26 cellular contexts compared by ENCODE assay signal in genomic region chr19:41245779-41246297, GRCh38. TPM values are rescaled to one million over a fixed set of nuclear protein-coding genes. Genes with fewer than 3 reads are reported as not detected.
DNase-seq lines count a peak whose midpoint lies in the region; ATAC-seq, FAIRE-seq and TF ChIP-seq lines count a peak whose summit lies in the region.
"Had no signal": no experiment of that assay in that cellular context is flagged by ENCODE, and none has a peak within 500 bp of the region (broad histone marks: within the 10 kb centered on the region; RNA-seq: fewer than 3 reads in every experiment).

No MANE protein-coding gene starts in this region.

- BruUV-seq in HepG2 (replicated peaks; lab: Mats Ljungman, UMichigan) = no TSS peak
- BruUV-seq in endothelial cell of umbilical vein (replicated peaks; lab: Mats Ljungman, UMichigan) = no TSS peak

- DNase-seq in activated naive CD8-positive, alpha-beta T cell treated with anti-CD3 and anti-CD28 coated beads, Interleukin-2, amount 50 U/mL, for 24 hours = no peak
- DNase-seq in activated naive CD8-positive, alpha-beta T cell treated with anti-CD3 and anti-CD28 coated beads for 36 hours = no peak
- DNase-seq in HepG2 (ENCODE audit: low spot score) (no peak), right lobe of liver (no peak), HFFc6 (no peak), endothelial cell of umbilical vein (ENCODE audit: low read depth, low spot score) (no peak), HUDEP-2 (lab: John Stamatoyannopoulos, UW; ENCODE audit: unreplicated experiment in 76 of 76) (no peak), HK-2 (ENCODE audit: unreplicated experiment) (no peak)
- DNase-seq: ACHN; AML-193; BE2C; CD4-positive, alpha-beta T cell; CD8-positive, alpha-beta memory T cell; DMS53; DMS79 treated with DMSO at 0.1 percent for 48 hours; GF-D8; GOT3 had no signal

- H3K79me2 ChIP-seq in HepG2 (ENCODE audit: insufficient read depth, low read length) = no peaks in the 10 kb centered on the region
- peaks cover 11% of the 10 kb centered on the region for H3K79me2 ChIP-seq in endothelial cell of umbilical vein (ENCODE audit: control insufficient read depth, insufficient read depth, low read length)

- no peak for TF ChIP-seq RAD21 in HepG2 (CRISPR knock-in tag; IDR thresholded peaks at IDR 0.05)

- no peaks in the 10 kb centered on the region for H3K4me1 ChIP-seq in HepG2 (ENCODE audit: insufficient read depth, low read length)
- H3K4me1 ChIP-seq in right lobe of liver = no peaks in the 10 kb centered on the region
- H3K4me1 ChIP-seq in endothelial cell of umbilical vein (ENCODE audit: control insufficient read depth, extremely low read depth, insufficient read depth, low read length) = no peaks in the 10 kb centered on the region
- H3K4me1 ChIP-seq: BE2C; BLaER1 treated with 17β-estradiol and CSF1 and Interleukin-3, amounts not matched to agents 10 nM and 100 nM; HAP-1 had no signal

- no peak for FAIRE-seq in HepG2 (lab: Jason Lieb, UNC)
- no peak for FAIRE-seq in endothelial cell of umbilical vein (lab: Jason Lieb, UNC)
- FAIRE-seq: A204.1, GM12891, GM18507, H54 had no signal

- dilution Hi-C loops in endothelial cell of umbilical vein (cut with MboI; ENCODE audit: extremely low pct_ligation_motif_present, low sequenced_read_pairs) = no loop called here

- TF ChIP-seq POLR2A in HepG2 (IDR thresholded peaks at IDR 0.05; ENCODE audit: insufficient read depth in 1 of 2, low read depth in 2 of 2, low read length in 2 of 2) (no peak), right lobe of liver (IDR thresholded peaks at IDR 0.05) (no peak), endothelial cell of umbilical vein (IDR thresholded peaks at IDR 0.05; ENCODE audit: low read depth, low read length) (no peak)

- H3K4me3 Mint-ChIP-seq in activated naive CD8-positive, alpha-beta T cell treated with anti-CD3 and anti-CD28 coated beads, Interleukin-2, amount 50 U/mL, for 24 hours = no peak overlapping the region
- no peak overlapping the region for H3K4me3 Mint-ChIP-seq in activated naive CD8-positive, alpha-beta T cell treated with anti-CD3 and anti-CD28 coated beads for 36 hours
- no peak overlapping the region for H3K4me3 Mint-ChIP-seq in HFFc6
- H3K4me3 Mint-ChIP-seq: CD14-positive monocyte; CD4-positive, alpha-beta T cell; CD8-positive, alpha-beta memory T cell had no signal

- TF ChIP-seq CTCF in HepG2 (CRISPR knock-in tag; IDR thresholded peaks at IDR 0.05) (no peak), right lobe of liver (IDR thresholded peaks at IDR 0.05) (no peak), HFFc6 (IDR thresholded peaks at IDR 0.05) (no peak), endothelial cell of umbilical vein (IDR thresholded peaks at IDR 0.05; ENCODE audit: extremely low read depth in 1 of 2, insufficient read depth in 1 of 2, low read depth in 1 of 2, low read length in 2 of 2) (no peak)

- TF ChIP-seq EP300 in HepG2 (IDR thresholded peaks at IDR 0.05; ENCODE audit: low read depth in 2 of 2, low read length in 2 of 2) (no peak), HepG2 (CRISPR knock-in tag; IDR thresholded peaks at IDR 0.05; ENCODE audit: borderline replicate concordance) (no peak)

- H3K9me3 ChIP-seq in HepG2 (ENCODE audit: low read length) (no peaks in the 10 kb centered on the region), right lobe of liver (no peaks in the 10 kb centered on the region), endothelial cell of umbilical vein (replicated peaks; ENCODE audit: control insufficient read depth, insufficient read depth, low read length) (no peaks in the 10 kb centered on the region)
- H3K9me3 ChIP-seq: BE2C; BLaER1 treated with 17β-estradiol and CSF1 and Interleukin-3, amounts not matched to agents 10 nM and 100 nM had no signal

- 94% methylated on average over 5 of the region's 5 CpGs for WGBS in HepG2 (ENCODE audit: low lambda C conversion rate)
- WGBS in right lobe of liver (ENCODE audit: insufficient coverage, low coverage, low lambda C conversion rate, missing lambda C conversion rate) = 90% methylated on average over 5 of the region's 5 CpGs

- H3K27ac ChIP-seq in HepG2 (ENCODE audit: extremely low read length, insufficient read depth, low read length) (no peak overlapping the region), right lobe of liver (no peak overlapping the region), endothelial cell of umbilical vein (ENCODE audit: insufficient read depth, low read depth, low read length) (no peak overlapping the region)
- H3K27ac ChIP-seq: 22Rv1; BLaER1 treated with 17β-estradiol and CSF1 and Interleukin-3, amounts not matched to agents 10 nM and 100 nM had no signal

- H3K27me3 Mint-ChIP-seq in activated naive CD8-positive, alpha-beta T cell treated with anti-CD3 and anti-CD28 coated beads, Interleukin-2, amount 50 U/mL, for 24 hours = no peaks in the 10 kb centered on the region
- peaks cover 5% of the 10 kb centered on the region for H3K27me3 Mint-ChIP-seq in activated naive CD8-positive, alpha-beta T cell treated with anti-CD3 and anti-CD28 coated beads for 36 hours
- peaks cover 16% of the 10 kb centered on the region for H3K27me3 Mint-ChIP-seq in HFFc6 (ENCODE audit: insufficient read depth)
- H3K27me3 Mint-ChIP-seq: CD4-positive, alpha-beta T cell had no signal

- H3K27me3 ChIP-seq in HepG2 (ENCODE audit: control insufficient read depth in 1 of 2, insufficient read depth in 2 of 2, low read length in 2 of 2) (no peaks in the 10 kb centered on the region), right lobe of liver (no peaks in the 10 kb centered on the region), endothelial cell of umbilical vein (ENCODE audit: control insufficient read depth in 2 of 2, insufficient read depth in 2 of 2, low read length in 2 of 2) (no peaks in the 10 kb centered on the region)
- H3K27me3 ChIP-seq: BLaER1 treated with 17β-estradiol and CSF1 and Interleukin-3, amounts not matched to agents 10 nM and 100 nM had no signal

- H3K4me2 ChIP-seq in HepG2 (ENCODE audit: low read depth, low read length) (no peak overlapping the region), endothelial cell of umbilical vein (ENCODE audit: insufficient read depth, low read length) (no peak overlapping the region)
- H3K4me2 ChIP-seq: BLaER1 treated with 17β-estradiol and CSF1 and Interleukin-3, amounts not matched to agents 10 nM and 100 nM had no signal

- H3K4me1 Mint-ChIP-seq in activated naive CD8-positive, alpha-beta T cell treated with anti-CD3 and anti-CD28 coated beads, Interleukin-2, amount 50 U/mL, for 24 hours = peaks cover 4% of the 10 kb centered on the region
- H3K4me1 Mint-ChIP-seq in activated naive CD8-positive, alpha-beta T cell treated with anti-CD3 and anti-CD28 coated beads for 36 hours = no peaks in the 10 kb centered on the region
- no peaks in the 10 kb centered on the region for H3K4me1 Mint-ChIP-seq in HFFc6 (ENCODE audit: low read depth)
- H3K4me1 Mint-ChIP-seq: CD14-positive monocyte; CD8-positive, alpha-beta memory T cell had no signal

- H3K9me1 ChIP-seq in endothelial cell of umbilical vein (replicated peaks; ENCODE audit: control insufficient read depth, extremely low read depth, insufficient read depth, low read length) = no peaks in the 10 kb centered on the region

- peak; percentile 74 for ATAC-seq in activated naive CD8-positive, alpha-beta T cell treated with anti-CD3 and anti-CD28 coated beads, Interleukin-2, amount 50 U/mL, for 24 hours
- ATAC-seq in HepG2 = no peak
- no peak for ATAC-seq in right lobe of liver

- in situ Hi-C loops in HepG2 (cut with HindIII; ENCODE audit: extremely low pct_ligation_motif_present, low pct_unique_long_range_greater_than_20kb) = no loop called here

- intact Hi-C loops in HepG2 (cut with micrococcal nuclease; ENCODE audit: unreplicated experiment) = no loop called here
- intact Hi-C loops in right lobe of liver (cut with DNase I) = no loop called here
- intact Hi-C loops in endothelial cell of umbilical vein (cut with micrococcal nuclease) = no loop called here

- H3K36me3 ChIP-seq in HepG2 (replicated peaks in 1 of 2; ENCODE audit: control insufficient read depth in 1 of 2, insufficient read depth in 2 of 2, low read length in 2 of 2) (no peaks in the 10 kb centered on the region), right lobe of liver (no peaks in the 10 kb centered on the region), endothelial cell of umbilical vein (ENCODE audit: control insufficient read depth in 2 of 2, extremely low read depth in 1 of 2, insufficient read depth in 2 of 2, low read length in 2 of 2) (peaks cover 31 to 36% of the 10 kb centered on the region in 2 experiments)
- H3K36me3 ChIP-seq: BE2C; BLaER1 treated with 17β-estradiol and CSF1 and Interleukin-3, amounts not matched to agents 10 nM and 100 nM; HAP-1 had no signal

- no peak overlapping the region for H3K9ac ChIP-seq in HepG2 (ENCODE audit: insufficient read depth, low read depth, low read length)
- H3K9ac ChIP-seq in endothelial cell of umbilical vein (replicated peaks; ENCODE audit: extremely low read depth, insufficient read depth, low read length) = no peak overlapping the region
- H3K9ac ChIP-seq: BLaER1 treated with 17β-estradiol and CSF1 and Interleukin-3, amounts not matched to agents 10 nM and 100 nM had no signal

- H2AFZ ChIP-seq in HepG2 (ENCODE audit: low read length) (no peak overlapping the region), endothelial cell of umbilical vein (ENCODE audit: low read depth, low read length) (no peak overlapping the region)

- POLR2A ChIA-PET in HepG2 (lab: Yijun Ruan, JAX) (interaction anchor here (1.0 kb wide), 1 partner anchor 20 kb away, joined by 3 read pairs; no protein-coding TSS in a partner anchor), endothelial cell of umbilical vein (lab: Charles Lee) (no interaction called here)

- no peak overlapping the region for H3K4me3 ChIP-seq in HepG2 (replicated peaks in 1 of 3; ENCODE audit: insufficient read depth in 1 of 3, low read depth in 2 of 3, low read length in 3 of 3)
- no peak overlapping the region for H3K4me3 ChIP-seq in right lobe of liver
- H3K4me3 ChIP-seq in endothelial cell of umbilical vein (replicated peaks in 1 of 3; ENCODE audit: insufficient read depth in 1 of 3, low read depth in 1 of 3, low read length in 3 of 3) = no peak overlapping the region
- H3K4me3 ChIP-seq: BLaER1 treated with 17β-estradiol and CSF1 and Interleukin-3, amounts not matched to agents 10 nM and 100 nM; HAP-1 had no signal

- no peaks in the 10 kb centered on the region for H3K9me3 Mint-ChIP-seq in activated naive CD8-positive, alpha-beta T cell treated with anti-CD3 and anti-CD28 coated beads, Interleukin-2, amount 50 U/mL, for 24 hours
- no peaks in the 10 kb centered on the region for H3K9me3 Mint-ChIP-seq in activated naive CD8-positive, alpha-beta T cell treated with anti-CD3 and anti-CD28 coated beads for 36 hours
- no peaks in the 10 kb centered on the region for H3K9me3 Mint-ChIP-seq in HFFc6
- H3K9me3 Mint-ChIP-seq: CD14-positive monocyte; CD4-positive, alpha-beta T cell; CD8-positive, alpha-beta memory T cell had no signal

- H3K27ac Mint-ChIP-seq in activated naive CD8-positive, alpha-beta T cell treated with anti-CD3 and anti-CD28 coated beads, Interleukin-2, amount 50 U/mL, for 24 hours = no peak overlapping the region
- H3K27ac Mint-ChIP-seq in activated naive CD8-positive, alpha-beta T cell treated with anti-CD3 and anti-CD28 coated beads for 36 hours = no peak overlapping the region
- H3K27ac Mint-ChIP-seq in HFFc6 = peak overlapping the region; percentile 42; the same call in 1 of the 2 replicates
- H3K27ac Mint-ChIP-seq: CD4-positive, alpha-beta T cell; CD8-positive, alpha-beta memory T cell had no signal

- CTCF ChIA-PET in HepG2 (lab: Yijun Ruan, JAX; ENCODE audit: low intra/inter-chr PET ratio, low total read pairs) = no interaction called here
- CTCF ChIA-PET in endothelial cell of umbilical vein (lab: Charles Lee) = interaction anchor here (1.8 to 3.9 kb wide), 2 partner anchors 16 to 42 kb away, joined by 9 to 14 read pairs; no protein-coding TSS in a partner anchor

- H4K20me1 ChIP-seq in HepG2 (ENCODE audit: insufficient read depth, low read length) (no peaks in the 10 kb centered on the region), endothelial cell of umbilical vein (replicated peaks; ENCODE audit: control insufficient read depth, extremely low read depth, insufficient read depth, low read length) (no peaks in the 10 kb centered on the region)
- H4K20me1 ChIP-seq: BLaER1 treated with 17β-estradiol and CSF1 and Interleukin-3, amounts not matched to agents 10 nM and 100 nM had no signal

- H3K36me3 Mint-ChIP-seq in activated naive CD8-positive, alpha-beta T cell treated with anti-CD3 and anti-CD28 coated beads, Interleukin-2, amount 50 U/mL, for 24 hours (ENCODE audit: low read depth) = no peaks in the 10 kb centered on the region
- H3K36me3 Mint-ChIP-seq in activated naive CD8-positive, alpha-beta T cell treated with anti-CD3 and anti-CD28 coated beads for 36 hours = no peaks in the 10 kb centered on the region
- peaks cover 37% of the 10 kb centered on the region for H3K36me3 Mint-ChIP-seq in HFFc6 (ENCODE audit: low read depth)
- H3K36me3 Mint-ChIP-seq: CD14-positive monocyte; CD8-positive, alpha-beta memory T cell had no signal

RNA-seq across cellular contexts. Expression of gene HNRNPUL1, which starts 18.3 kb away (rescaled TPM):
- 100 to 1,000 TPM; 255 to 259 TPM for total RNA-seq in activated naive CD8-positive, alpha-beta T cell treated with anti-CD3 and anti-CD28 coated beads for 36 hours
- total RNA-seq in HepG2 (2016; rRNA removed; fragmentation: Illumina TruSeq; extraction: Trizol) = 81.7 and 88.8 TPM in 2 replicates
- total RNA-seq in HepG2 (2016; cell fraction: cytosol; rRNA removed; fragmentation: Illumina TruSeq; extraction: Trizol; ENCODE audit: low read depth) = 30.9 and 33.3 TPM in 2 replicates
- total RNA-seq in HepG2 (2016; cell fraction: insoluble cytoplasmic fraction; rRNA removed; fragmentation: Illumina TruSeq; extraction: Trizol) = 77.3 and 84.2 TPM in 2 replicates
- total RNA-seq in HepG2 (2016; cell fraction: membrane; rRNA removed; fragmentation: Illumina TruSeq; extraction: Trizol) = 78.7 and 78.8 TPM in 2 replicates
- total RNA-seq in HepG2 (2016; cell fraction: nucleus; rRNA removed; fragmentation: Illumina TruSeq; extraction: Trizol) = 62.2 and 71.6 TPM in 2 replicates
- 29.7 and 30.9 TPM in 2 replicates for polyA plus RNA-seq in HepG2 (2011; rRNA removed)
- polyA plus RNA-seq in HepG2 (2011; cell fraction: cytosol; rRNA removed) = 16.7 and 21.1 TPM in 2 replicates
- polyA plus RNA-seq in HepG2 (2011; cell fraction: nucleus; rRNA removed) = 36.0 and 41.1 TPM in 2 replicates
- polyA plus RNA-seq in HepG2 (2012) = 62.3 and 78.5 TPM in 2 replicates
- polyA plus RNA-seq in HepG2 (2016; cell fraction: cytosol; fragmentation: Illumina TruSeq; extraction: Trizol; ENCODE audit: low read depth) = 43.7 and 48.0 TPM in 2 replicates
- polyA plus RNA-seq in HepG2 (2016; cell fraction: insoluble cytoplasmic fraction; fragmentation: Illumina TruSeq; extraction: Trizol; ENCODE audit: low read depth) = 126 and 151 TPM in 2 replicates
- polyA plus RNA-seq in HepG2 (2016; cell fraction: membrane; fragmentation: Illumina TruSeq; extraction: Trizol; ENCODE audit: low read depth) = 99.0 and 109 TPM in 2 replicates
- polyA plus RNA-seq in HepG2 (2016; cell fraction: nucleus; fragmentation: Illumina TruSeq; extraction: Trizol; ENCODE audit: insufficient read depth, low read depth) = 102 and 113 TPM in 2 replicates
- polyA minus RNA-seq in HepG2 (2011; rRNA and poly(A)+ RNA removed; ENCODE audit: low replicate concordance) = 47.6 and 50.7 TPM in 2 replicates
- polyA minus RNA-seq in HepG2 (2011; cell fraction: cytosol; rRNA and poly(A)+ RNA removed) = 23.6 and 33.9 TPM in 2 replicates
- 61.9 and 71.0 TPM in 2 replicates for polyA minus RNA-seq in HepG2 (2011; cell fraction: nucleus; rRNA and poly(A)+ RNA removed)
- 10 to 100 TPM; 53.5 to 70.0 (median 61.8) TPM for total RNA-seq in right lobe of liver
- 100 to 1,000 TPM; 176 to 245 (median 234) TPM for total RNA-seq in HFFc6 (2021; fragmentation: NEBNext Ultra II Directional; extraction: Animal tissue kit (Norgen Biotek cat#: 25700))
- 261 TPM in 2 replicates for total RNA-seq in endothelial cell of umbilical vein
- 80.5 and 83.2 TPM in 2 replicates for polyA plus RNA-seq in endothelial cell of umbilical vein
- polyA plus RNA-seq in endothelial cell of umbilical vein (2011; cell fraction: cytosol; rRNA removed) = 57.0 and 68.8 TPM in 2 replicates
- polyA plus RNA-seq in endothelial cell of umbilical vein (2011; cell fraction: nucleus; rRNA removed) = 81.0 and 83.8 TPM in 2 replicates
- polyA plus RNA-seq in endothelial cell of umbilical vein (2012) = 144 and 151 TPM in 2 replicates
- 83.4 and 89.8 TPM in 2 replicates for polyA minus RNA-seq in endothelial cell of umbilical vein
- 23.2 TPM for polyA minus RNA-seq in endothelial cell of umbilical vein (2011; cell fraction: cytosol; rRNA and poly(A)+ RNA removed)
- polyA minus RNA-seq in endothelial cell of umbilical vein (2011; cell fraction: nucleus; rRNA and poly(A)+ RNA removed) = 80.5 and 86.2 TPM in 2 replicates

RNA-seq across cellular contexts. Expression of gene AXL, which starts 26.8 kb away (rescaled TPM):
- under 1 TPM; 0.41 to 0.42 TPM for total RNA-seq in activated naive CD8-positive, alpha-beta T cell treated with anti-CD3 and anti-CD28 coated beads for 36 hours
- total RNA-seq in HepG2 (2016; rRNA removed; fragmentation: Illumina TruSeq; extraction: Trizol) (0.31 and 0.71 TPM in 2 replicates), right lobe of liver (10 to 100 TPM in 3 of 6 experiments, 1 to 10 TPM in 3; 5.7 to 20.3 (median 10.2) TPM), endothelial cell of umbilical vein (151 and 172 TPM in 2 replicates)
- total RNA-seq in HepG2 (2016; cell fraction: cytosol; rRNA removed; fragmentation: Illumina TruSeq; extraction: Trizol; ENCODE audit: low read depth) = 0.18 and 0.20 TPM in 2 replicates
- 0.54 and 0.67 TPM in 2 replicates for total RNA-seq in HepG2 (2016; cell fraction: insoluble cytoplasmic fraction; rRNA removed; fragmentation: Illumina TruSeq; extraction: Trizol)
- total RNA-seq in HepG2 (2016; cell fraction: membrane; rRNA removed; fragmentation: Illumina TruSeq; extraction: Trizol) = 0.59 and 0.79 TPM in 2 replicates
- total RNA-seq in HepG2 (2016; cell fraction: nucleus; rRNA removed; fragmentation: Illumina TruSeq; extraction: Trizol) = 1.1 and 1.8 TPM in 2 replicates
- polyA plus RNA-seq in HepG2 (2011; rRNA removed) (5.7 and 5.9 TPM in 2 replicates), endothelial cell of umbilical vein (86.9 and 89.8 TPM in 2 replicates)
- polyA plus RNA-seq in HepG2 (2011; cell fraction: cytosol; rRNA removed) = 4.3 and 4.8 TPM in 2 replicates
- polyA plus RNA-seq in HepG2 (2011; cell fraction: nucleus; rRNA removed) = 5.2 and 8.0 TPM in 2 replicates
- polyA plus RNA-seq in HepG2 (2012) = 2.9 and 4.5 TPM in 2 replicates
- 0.09 and 0.10 TPM in 2 replicates for polyA plus RNA-seq in HepG2 (2016; cell fraction: cytosol; fragmentation: Illumina TruSeq; extraction: Trizol; ENCODE audit: low read depth)
- polyA plus RNA-seq in HepG2 (2016; cell fraction: insoluble cytoplasmic fraction; fragmentation: Illumina TruSeq; extraction: Trizol; ENCODE audit: low read depth) = 0.39 and 0.46 TPM in 2 replicates
- polyA plus RNA-seq in HepG2 (2016; cell fraction: membrane; fragmentation: Illumina TruSeq; extraction: Trizol; ENCODE audit: low read depth) = 0.32 and 0.35 TPM in 2 replicates
- 1.3 and 1.4 TPM in 2 replicates for polyA plus RNA-seq in HepG2 (2016; cell fraction: nucleus; fragmentation: Illumina TruSeq; extraction: Trizol; ENCODE audit: insufficient read depth, low read depth)
- polyA minus RNA-seq in HepG2 (2011; rRNA and poly(A)+ RNA removed; ENCODE audit: low replicate concordance) = 26.1 and 95.6 TPM in 2 replicates
- polyA minus RNA-seq in HepG2 (2011; cell fraction: cytosol; rRNA and poly(A)+ RNA removed) = 11.6 and 12.8 TPM in 2 replicates
- 5.0 and 5.1 TPM in 2 replicates for polyA minus RNA-seq in HepG2 (2011; cell fraction: nucleus; rRNA and poly(A)+ RNA removed)
- total RNA-seq in HFFc6 (2021; fragmentation: NEBNext Ultra II Directional; extraction: Animal tissue kit (Norgen Biotek cat#: 25700)) = 100 to 1,000 TPM; 419 to 474 (median 458) TPM
- polyA plus RNA-seq in endothelial cell of umbilical vein (2011; cell fraction: cytosol; rRNA removed) = 66.9 and 73.8 TPM in 2 replicates
- polyA plus RNA-seq in endothelial cell of umbilical vein (2011; cell fraction: nucleus; rRNA removed) = 57.1 and 65.8 TPM in 2 replicates
- 110 and 151 TPM in 2 replicates for polyA plus RNA-seq in endothelial cell of umbilical vein (2012)
- polyA minus RNA-seq in endothelial cell of umbilical vein = 270 and 327 TPM in 2 replicates
- polyA minus RNA-seq in endothelial cell of umbilical vein (2011; cell fraction: cytosol; rRNA and poly(A)+ RNA removed) = 37.0 TPM
- 64.7 and 67.8 TPM in 2 replicates for polyA minus RNA-seq in endothelial cell of umbilical vein (2011; cell fraction: nucleus; rRNA and poly(A)+ RNA removed)

RNA-seq across cellular contexts. Expression of gene CYP2S1, which starts 52.8 kb away (rescaled TPM):
- under 1 TPM; 0.27 to 0.32 TPM for total RNA-seq in activated naive CD8-positive, alpha-beta T cell treated with anti-CD3 and anti-CD28 coated beads for 36 hours
- total RNA-seq in HepG2 (2016; rRNA removed; fragmentation: Illumina TruSeq; extraction: Trizol) = 0.09 TPM in 1 of 2 replicates, not detected in the other
- not detected in 2 replicates for total RNA-seq in HepG2 (2016; cell fraction: cytosol; rRNA removed; fragmentation: Illumina TruSeq; extraction: Trizol; ENCODE audit: low read depth)
- 0.07 and 0.26 TPM in 2 replicates for total RNA-seq in HepG2 (2016; cell fraction: insoluble cytoplasmic fraction; rRNA removed; fragmentation: Illumina TruSeq; extraction: Trizol)
- total RNA-seq in HepG2 (2016; cell fraction: membrane; rRNA removed; fragmentation: Illumina TruSeq; extraction: Trizol) = 0.07 and 0.15 TPM in 2 replicates
- total RNA-seq in HepG2 (2016; cell fraction: nucleus; rRNA removed; fragmentation: Illumina TruSeq; extraction: Trizol) = 0.28 TPM in 1 of 2 replicates, not detected in the other
- polyA plus RNA-seq in HepG2 (2011; rRNA removed) = 1.8 and 2.1 TPM in 2 replicates
- polyA plus RNA-seq in HepG2 (2011; cell fraction: cytosol; rRNA removed) = 0.87 and 1.2 TPM in 2 replicates
- 4.2 and 4.4 TPM in 2 replicates for polyA plus RNA-seq in HepG2 (2011; cell fraction: nucleus; rRNA removed)
- 4.6 and 5.8 TPM in 2 replicates for polyA plus RNA-seq in HepG2 (2012)
- 0.11 and 0.12 TPM in 2 replicates for polyA plus RNA-seq in HepG2 (2016; cell fraction: cytosol; fragmentation: Illumina TruSeq; extraction: Trizol; ENCODE audit: low read depth)
- 0.19 and 0.38 TPM in 2 replicates for polyA plus RNA-seq in HepG2 (2016; cell fraction: insoluble cytoplasmic fraction; fragmentation: Illumina TruSeq; extraction: Trizol; ENCODE audit: low read depth)
- 0.11 and 0.19 TPM in 2 replicates for polyA plus RNA-seq in HepG2 (2016; cell fraction: membrane; fragmentation: Illumina TruSeq; extraction: Trizol; ENCODE audit: low read depth)
- polyA plus RNA-seq in HepG2 (2016; cell fraction: nucleus; fragmentation: Illumina TruSeq; extraction: Trizol; ENCODE audit: insufficient read depth, low read depth) = 0.79 and 0.81 TPM in 2 replicates
- 1.1 and 2.5 TPM in 2 replicates for polyA minus RNA-seq in HepG2 (2011; rRNA and poly(A)+ RNA removed; ENCODE audit: low replicate concordance)
- polyA minus RNA-seq in HepG2 (2011; cell fraction: cytosol; rRNA and poly(A)+ RNA removed) = 2.8 and 4.8 TPM in 2 replicates
- polyA minus RNA-seq in HepG2 (2011; cell fraction: nucleus; rRNA and poly(A)+ RNA removed) = 1.1 and 1.3 TPM in 2 replicates
- total RNA-seq in right lobe of liver = 1 to 10 TPM in 3 of 6 experiments, under 1 TPM in 3; 0.54 to 1.9 (median 0.99) TPM
- 1 to 10 TPM in 3 of 6 experiments, under 1 TPM in 3; 0.65 to 1.6 (median 1.1) TPM for total RNA-seq in HFFc6 (2021; fragmentation: NEBNext Ultra II Directional; extraction: Animal tissue kit (Norgen Biotek cat#: 25700))
- total RNA-seq in endothelial cell of umbilical vein = 1.6 and 4.5 TPM in 2 replicates
- 0.98 and 1.0 TPM in 2 replicates for polyA plus RNA-seq in endothelial cell of umbilical vein
- 0.97 and 1.1 TPM in 2 replicates for polyA plus RNA-seq in endothelial cell of umbilical vein (2011; cell fraction: cytosol; rRNA removed)
- polyA plus RNA-seq in endothelial cell of umbilical vein (2011; cell fraction: nucleus; rRNA removed) = 0.76 and 1.2 TPM in 2 replicates
- polyA plus RNA-seq in endothelial cell of umbilical vein (2012) = 1.1 and 3.4 TPM in 2 replicates
- polyA minus RNA-seq in endothelial cell of umbilical vein = 0.22 and 0.70 TPM in 2 replicates
- 2.9 TPM for polyA minus RNA-seq in endothelial cell of umbilical vein (2011; cell fraction: cytosol; rRNA and poly(A)+ RNA removed)
- 0.63 TPM in 2 replicates for polyA minus RNA-seq in endothelial cell of umbilical vein (2011; cell fraction: nucleus; rRNA and poly(A)+ RNA removed)
- total RNA-seq: CD8-positive, alpha-beta memory T cell; G401 had no signal
- polyA plus RNA-seq: CD8-positive, alpha-beta memory T cell had no signal
